ENCODE assay signal across 1 cellular context in genomic region chrX:153507484-153508178, GRCh38.
TF ChIP-seq lines count a peak whose summit lies in the region.

No MANE protein-coding gene starts in this region.

TF ChIP-seq in H1, 55 proteins besides CTCF, POLR2A, EP300 and RAD21:
- TF ChIP-seq MAX (IDR thresholded peaks at IDR 0.05) = 0 out of 2 replicates have a peak, but pooled peaks have one; percentile 32
- TF ChIP-seq GABPA (IDR thresholded peaks at IDR 0.05; ENCODE audit: borderline replicate concordance, insufficient read depth, low read length) = peak; percentile 49; the same call in 1 of the 2 replicates
- no peak for TF ChIP-seq SP2 (IDR thresholded peaks at IDR 0.05; ENCODE audit: low read length)
- no peak for TF ChIP-seq TAF1 (IDR thresholded peaks at IDR 0.05; ENCODE audit: low read depth, low read length)
